In the genomic region with DNA sequence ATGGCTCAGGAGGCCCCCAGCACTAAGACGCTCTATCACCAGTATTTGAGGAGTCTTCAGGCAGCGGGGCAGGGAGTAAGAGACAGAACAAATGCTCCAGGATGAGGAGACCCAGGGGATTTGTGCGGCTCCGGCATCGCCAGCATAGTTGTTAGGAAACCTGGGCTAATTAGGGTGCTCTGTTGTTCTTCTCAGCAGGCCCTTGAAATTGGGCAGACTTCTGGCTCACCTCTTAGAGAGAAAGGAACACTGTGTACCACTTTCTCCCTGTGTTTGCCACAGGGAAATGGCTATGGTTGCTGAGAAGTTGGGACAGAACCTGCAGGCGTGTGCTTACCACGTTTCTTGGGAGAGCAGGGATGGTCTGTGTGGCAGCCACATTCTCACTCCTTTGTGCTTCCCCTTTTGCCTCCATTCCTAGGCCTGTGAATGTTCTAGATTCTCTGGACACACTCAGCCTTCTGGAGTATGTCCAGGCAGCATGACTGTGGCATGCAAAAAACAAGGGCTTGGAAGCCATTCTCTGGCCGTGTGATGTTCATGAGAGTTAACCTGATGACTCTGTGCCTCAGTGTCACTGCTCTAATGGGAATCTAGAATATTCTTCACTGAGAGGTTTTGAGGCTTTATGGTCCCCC, we compare ENCODE assay signal across 11 cellular contexts.
A peak's percentile ranks its signal among the peaks of the same experiment; 100 is the strongest.
DNase-seq lines count a peak whose midpoint lies in the region; ATAC-seq and TF ChIP-seq lines count a peak whose summit lies in the region.
"Had no signal": no experiment of that assay in that cellular context is flagged by ENCODE, and none has a peak within 500 bp of the region (broad histone marks: within the 10 kb centered on the region; RNA-seq: fewer than 3 reads in every experiment).

No MANE protein-coding gene starts in this region.

- H3K36me3 ChIP-seq in CD4-positive, alpha-beta memory T cell (ENCODE audit: insufficient read depth, low read length): no peaks in the 10 kb centered on the region
- no peaks in the 10 kb centered on the region for H3K36me3 ChIP-seq in IMR-90 (ENCODE audit: control insufficient read depth, insufficient read depth, low read length)
- H3K36me3 ChIP-seq in osteoblast (ENCODE audit: insufficient read depth, low read length): no peaks in the 10 kb centered on the region
- H3K36me3 ChIP-seq: neural progenitor cell had no signal

- no peak overlapping the region for H2AK9ac ChIP-seq in IMR-90 (replicated peaks; ENCODE audit: low read depth, low read length, poor library complexity)

- H2BK15ac ChIP-seq in IMR-90 (ENCODE audit: low read depth, low read length): no peak overlapping the region

- no peaks in the 10 kb centered on the region for H3K79me1 ChIP-seq in IMR-90 (ENCODE audit: low read depth in 1 of 2, low read length in 2 of 2)

- TF ChIP-seq RAD21 in IMR-90 (IDR thresholded peaks at IDR 0.05; ENCODE audit: low read length): no peak

- H3K36me3 Mint-ChIP-seq in CD4-positive, alpha-beta memory T cell: peaks cover 33 to 40% of the 10 kb centered on the region in 2 donors
- H3K36me3 Mint-ChIP-seq in chondrocyte (ENCODE audit: low read depth): peaks cover 2% of the 10 kb centered on the region

- CTCF ChIA-PET in CD4-positive, alpha-beta memory T cell (lab: Charles Lee; ENCODE audit: partially characterized antibody): no interaction called here
- CTCF ChIA-PET in IMR-90 (lab: Yijun Ruan, JAX): no interaction called here

- peaks cover 54 to 80% (median 68%) of the 10 kb centered on the region in 4 donors for H3K4me1 Mint-ChIP-seq in CD4-positive, alpha-beta memory T cell
- no peaks in the 10 kb centered on the region for H3K4me1 Mint-ChIP-seq in chondrocyte (ENCODE audit: low read depth)

- H2AFZ ChIP-seq in IMR-90 (replicated peaks; ENCODE audit: low read length, poor library complexity) (no peak overlapping the region), osteoblast (ENCODE audit: low read length) (no peak overlapping the region)
- H2AFZ ChIP-seq: neural progenitor cell had no signal

- no peaks in the 10 kb centered on the region for H3K9me3 ChIP-seq in CD4-positive, alpha-beta memory T cell (ENCODE audit: control insufficient read depth in 1 of 2, low read length in 2 of 2)
- H3K9me3 ChIP-seq in IMR-90 (ENCODE audit: control insufficient read depth, insufficient read depth, low read length) (peaks cover 8% of the 10 kb centered on the region), osteoblast (ENCODE audit: low read depth, low read length) (no peaks in the 10 kb centered on the region)

- H3K9me1 ChIP-seq in IMR-90 (ENCODE audit: insufficient read depth, low read length): peaks cover 2% of the 10 kb centered on the region; the same call in 1 of the 2 replicates

- no peak overlapping the region for H3K56ac ChIP-seq in IMR-90 (ENCODE audit: extremely low read depth, insufficient read depth, low read length)

- H2BK20ac ChIP-seq in IMR-90 (ENCODE audit: low read depth, low read length): no peak overlapping the region

- H3K9ac ChIP-seq in IMR-90 (ENCODE audit: low read depth, low read length): no peak overlapping the region
- H3K9ac ChIP-seq: neural progenitor cell had no signal

- H3K27me3 ChIP-seq in CD4-positive, alpha-beta memory T cell (ENCODE audit: insufficient read depth, low read length): no peaks in the 10 kb centered on the region
- peaks cover 10% of the 10 kb centered on the region for H3K27me3 ChIP-seq in IMR-90 (ENCODE audit: control insufficient read depth, insufficient read depth, low read length)
- no peaks in the 10 kb centered on the region for H3K27me3 ChIP-seq in osteoblast (ENCODE audit: insufficient read depth, low read length)
- H3K27me3 ChIP-seq: neural progenitor cell had no signal

- dilution Hi-C loops in IMR-90 (cut with HindIII; ENCODE audit: low sequenced_read_pairs, unreplicated experiment): no loop called here

- 90% methylated on average over 6 of the region's 8 CpGs; no CpG with 5 or more reads in 1 of the 2 experiments for WGBS in IMR-90 (ENCODE audit: extremely low coverage in 2 of 2, insufficient read length in 1 of 2), 2 experiments

- ATAC-seq in IMR-90 (ENCODE audit: low read depth) (no peak), HG03432 (IDR thresholded peaks at IDR 0.05; ENCODE audit: unreplicated experiment) (no peak), HG02885 (IDR thresholded peaks at IDR 0.05; ENCODE audit: poor library complexity, unreplicated experiment) (no peak)

- peak overlapping the region in 2 of 8 donors; percentile 47 to 55 for H3K4me3 Mint-ChIP-seq in CD4-positive, alpha-beta memory T cell
- H3K4me3 Mint-ChIP-seq in chondrocyte (ENCODE audit: unreplicated experiment): no peak overlapping the region
- H3K4me3 Mint-ChIP-seq: endodermal cell, neural progenitor cell had no signal

- intact Hi-C loops in CD4-positive, alpha-beta memory T cell (cut with micrococcal nuclease): loop anchor here (5.0 kb wide), 1 partner anchor 37 kb away; no protein-coding TSS in a partner anchor
- intact Hi-C loops in IMR-90 (cut with micrococcal nuclease): no loop called here

- no peak overlapping the region for H3K4me2 ChIP-seq in IMR-90 (ENCODE audit: low read depth, low read length)
- H3K4me2 ChIP-seq in osteoblast (ENCODE audit: insufficient read depth, low read length): no peak overlapping the region
- H3K4me2 ChIP-seq: neural progenitor cell had no signal

- DNase-seq in CD4-positive, alpha-beta memory T cell: no peak
- DNase-seq in IMR-90 (peak; percentile 33), cerebellar cortex (ENCODE audit: low spot score) (peak; percentile 35), osteoblast (ENCODE audit: insufficient read length, low spot score, missing footprints) (peak; percentile 38), chondrocyte (ENCODE audit: low spot score) (no peak)
- DNase-seq: EL, endodermal cell had no signal

- H3K9me3 Mint-ChIP-seq in CD4-positive, alpha-beta memory T cell: peaks cover 2 to 13% (median 9%) of the 10 kb centered on the region in 8 donors
- peaks cover 3% of the 10 kb centered on the region for H3K9me3 Mint-ChIP-seq in chondrocyte (ENCODE audit: low read depth)

- POLR2A ChIA-PET in CD4-positive, alpha-beta memory T cell (lab: Charles Lee; ENCODE audit: partially characterized antibody): no interaction called here
- POLR2A ChIA-PET in IMR-90 (lab: Charles Lee; ENCODE audit: unreplicated experiment): no interaction called here

- in situ Hi-C loops in IMR-90 (cut with MboI; ENCODE audit: low sequenced_read_pairs): no loop called here

- no peak overlapping the region for H2AK5ac ChIP-seq in IMR-90 (ENCODE audit: low read depth, low read length)

- H3K23ac ChIP-seq in IMR-90 (ENCODE audit: low read depth, low read length): no peak overlapping the region

- peak overlapping the region in 6 of 7 donors; percentile 39 to 84 (median 72) for H3K27ac Mint-ChIP-seq in CD4-positive, alpha-beta memory T cell
- H3K27ac Mint-ChIP-seq in chondrocyte (ENCODE audit: unreplicated experiment): no peak overlapping the region
- H3K27ac Mint-ChIP-seq: endodermal cell, neural progenitor cell had no signal

- H3K18ac ChIP-seq in IMR-90 (ENCODE audit: low read depth, low read length): no peak overlapping the region

- H3K14ac ChIP-seq in IMR-90 (replicated peaks; ENCODE audit: low read depth, low read length): no peak overlapping the region

- peaks cover 49% of the 10 kb centered on the region for H3K4me1 ChIP-seq in CD4-positive, alpha-beta memory T cell (ENCODE audit: insufficient read depth, low read length)
- no peaks in the 10 kb centered on the region for H3K4me1 ChIP-seq in IMR-90 (ENCODE audit: control insufficient read depth, insufficient read depth, low read length)
- peaks cover 7% of the 10 kb centered on the region for H3K4me1 ChIP-seq in osteoblast (ENCODE audit: insufficient read depth, low read length)
- H3K4me1 ChIP-seq: neural progenitor cell had no signal

- TF ChIP-seq CTCF in IMR-90 (conservative IDR thresholded peaks at IDR 0.05; ENCODE audit: low read depth, low read length) (no peak), osteoblast (IDR thresholded peaks at IDR 0.05; ENCODE audit: extremely low read depth, low read depth, low read length) (no peak), chondrocyte (IDR thresholded peaks at IDR 0.05) (no peak)

- H2BK120ac ChIP-seq in IMR-90 (ENCODE audit: low read depth, low read length): no peak overlapping the region

- BruUV-seq in IMR-90 (replicated peaks; lab: Mats Ljungman, UMichigan): no TSS peak

- no peak overlapping the region for H3K4ac ChIP-seq in IMR-90 (ENCODE audit: low read depth, low read length)

- no peak overlapping the region for H4K91ac ChIP-seq in IMR-90 (ENCODE audit: insufficient read depth, low read depth, low read length)

- no peaks in the 10 kb centered on the region for H3K27me3 Mint-ChIP-seq in CD4-positive, alpha-beta memory T cell
- H3K27me3 Mint-ChIP-seq in chondrocyte (ENCODE audit: low read depth): no peaks in the 10 kb centered on the region

- H2BK5ac ChIP-seq in IMR-90 (ENCODE audit: low read depth, low read length, poor library complexity, severe bottlenecking): no peak overlapping the region

- H3K79me2 ChIP-seq in osteoblast (ENCODE audit: insufficient read depth, low read length): peaks cover 40% of the 10 kb centered on the region

- no peak for TF ChIP-seq POLR2A in IMR-90 (IDR thresholded peaks at IDR 0.05; ENCODE audit: low read depth, low read length)

- H3K4me3 ChIP-seq in CD4-positive, alpha-beta memory T cell (ENCODE audit: low read length in 2 of 2): no peak overlapping the region
- H3K4me3 ChIP-seq in IMR-90 (ENCODE audit: insufficient read depth, low read depth, low read length) (no peak overlapping the region), osteoblast (ENCODE audit: insufficient read depth, low read length) (no peak overlapping the region)
- H3K4me3 ChIP-seq: neural progenitor cell had no signal

- H4K20me1 ChIP-seq in IMR-90 (ENCODE audit: insufficient read depth, low read length) (no peaks in the 10 kb centered on the region), osteoblast (ENCODE audit: insufficient read depth, low read length) (peaks cover 15% of the 10 kb centered on the region)

- H3K27ac ChIP-seq in CD4-positive, alpha-beta memory T cell (ENCODE audit: low read depth, low read length): no peak overlapping the region
- H3K27ac ChIP-seq in IMR-90 (ENCODE audit: insufficient read depth, low read length): no peak overlapping the region
- peak overlapping the region; percentile 24 for H3K27ac ChIP-seq in osteoblast (ENCODE audit: low read depth, low read length)
- H3K27ac ChIP-seq: neural progenitor cell, RWPE1 had no signal

- no peak overlapping the region for H4K8ac ChIP-seq in IMR-90 (ENCODE audit: low read depth in 2 of 2, low read length in 2 of 2)

- no peak overlapping the region for H4K5ac ChIP-seq in IMR-90 (ENCODE audit: low read depth, low read length)

TF ChIP-seq in IMR-90, 13 proteins besides CTCF, POLR2A, EP300 and RAD21 (continues in another document):
- no peak for TF ChIP-seq FOS (IDR thresholded peaks at IDR 0.05; ENCODE audit: low read depth, low read length)
- no peak for TF ChIP-seq MXI1 (IDR thresholded peaks at IDR 0.05; ENCODE audit: borderline replicate concordance, low read depth, low read length)
- no peak for TF ChIP-seq MAFK (IDR thresholded peaks at IDR 0.05; ENCODE audit: low read depth, low read length)
- TF ChIP-seq NFE2L2 (IDR thresholded peaks at IDR 0.05; ENCODE audit: low read depth, low read length): no peak
- no peak for TF ChIP-seq RFX5 (IDR thresholded peaks at IDR 0.05; ENCODE audit: low read depth, low read length)
- no peak for TF ChIP-seq MAZ (IDR thresholded peaks at IDR 0.05; ENCODE audit: borderline replicate concordance, low read depth, low read length)
- no peak for TF ChIP-seq SMC3 (IDR thresholded peaks at IDR 0.05; ENCODE audit: low read depth, low read length)

Comparison
In these comparisons a context has a peak if more than half of its experiments do, and no peak if none do; other contexts are left out.
1. DNase-seq: peak in IMR-90 (single experiment), cerebellar cortex (single experiment) and osteoblast (single experiment); none in CD4-positive, alpha-beta memory T cell (0 of 5) and chondrocyte (single experiment).